1 cellular context compared by ENCODE assay signal in the genomic region with DNA sequence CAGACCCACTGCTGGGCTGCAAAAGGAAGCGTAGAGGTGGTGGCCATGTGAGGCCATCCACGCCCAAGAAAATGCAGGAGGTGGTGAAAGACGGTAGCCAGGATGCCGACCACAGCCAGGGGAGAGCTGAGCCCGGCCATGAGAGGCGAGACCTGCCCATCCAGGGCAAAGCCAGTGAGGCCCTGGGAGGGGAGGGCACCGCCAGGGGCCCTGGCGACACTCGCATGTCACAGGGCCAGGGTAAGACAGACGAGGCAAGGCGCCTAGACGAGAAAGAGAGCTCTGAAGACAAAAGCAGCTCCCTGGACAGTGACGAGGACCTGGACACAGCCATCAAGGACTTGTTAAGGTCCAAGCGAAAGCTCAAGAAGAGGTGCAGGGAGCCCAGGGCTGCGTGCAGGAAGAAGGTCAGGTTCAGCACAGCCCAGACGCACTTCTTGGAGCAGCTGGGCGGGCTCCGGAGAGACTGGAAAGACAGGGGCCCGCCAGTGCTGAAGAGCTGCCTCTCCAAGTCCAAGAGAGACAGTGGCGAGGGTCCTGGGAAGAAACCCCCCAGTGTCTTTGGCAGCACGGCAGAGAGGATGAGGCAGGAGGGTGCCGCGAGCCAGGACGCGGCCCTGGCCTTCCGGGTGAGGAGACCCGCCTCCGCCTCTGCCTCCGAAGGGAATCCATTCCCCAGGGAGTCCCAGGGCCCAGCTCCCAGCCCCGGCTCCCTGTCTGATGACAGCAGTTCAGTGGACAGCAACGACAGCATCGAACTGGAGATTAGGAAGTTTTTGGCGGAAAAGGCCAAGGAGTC.
TF ChIP-seq lines count a peak whose summit lies in the region.

No MANE protein-coding gene starts in this region.

TF ChIP-seq in K562, 482 proteins besides CTCF, POLR2A, EP300 and RAD21:
- TF ChIP-seq, protein P1, sequence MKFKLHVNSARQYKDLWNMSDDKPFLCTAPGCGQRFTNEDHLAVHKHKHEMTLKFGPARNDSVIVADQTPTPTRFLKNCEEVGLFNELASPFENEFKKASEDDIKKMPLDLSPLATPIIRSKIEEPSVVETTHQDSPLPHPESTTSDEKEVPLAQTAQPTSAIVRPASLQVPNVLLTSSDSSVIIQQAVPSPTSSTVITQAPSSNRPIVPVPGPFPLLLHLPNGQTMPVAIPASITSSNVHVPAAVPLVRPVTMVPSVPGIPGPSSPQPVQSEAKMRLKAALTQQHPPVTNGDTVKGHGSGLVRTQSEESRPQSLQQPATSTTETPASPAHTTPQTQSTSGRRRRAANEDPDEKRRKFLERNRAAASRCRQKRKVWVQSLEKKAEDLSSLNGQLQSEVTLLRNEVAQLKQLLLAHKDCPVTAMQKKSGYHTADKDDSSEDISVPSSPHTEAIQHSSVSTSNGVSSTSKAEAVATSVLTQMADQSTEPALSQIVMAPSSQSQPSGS (CRISPR knock-in tag; IDR thresholded peaks at IDR 0.05): no peak
- TF ChIP-seq RBFOX2 (IDR thresholded peaks at IDR 0.05; ENCODE audit: low read depth, low read length): peak; percentile 19
TF ChIP-seq in K562: peak in this region for 1.
